10 cellular contexts compared by ENCODE assay signal in the genomic region with DNA sequence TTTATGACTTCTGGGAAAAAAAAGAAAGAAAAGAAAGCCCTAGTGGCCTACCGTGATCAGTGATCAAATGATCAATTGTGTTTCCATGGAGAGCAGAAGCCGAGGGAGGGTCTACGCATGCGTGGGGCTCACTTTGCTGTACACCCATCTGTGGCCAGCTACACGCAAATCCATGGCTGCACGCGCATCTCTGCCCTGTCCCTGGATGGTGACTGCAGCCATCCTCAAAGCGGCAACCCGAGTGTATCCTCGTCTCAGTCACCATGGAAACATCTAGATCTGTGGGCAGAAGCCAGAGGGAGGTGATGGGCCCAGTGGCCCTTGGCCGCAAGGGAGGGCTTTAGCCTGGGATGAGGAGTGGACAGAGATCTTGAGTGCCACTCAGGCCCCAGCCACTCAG. TPM values are rescaled to one million over a fixed set of nuclear protein-coding genes. Genes with fewer than 3 reads are reported as not detected.
A peak's percentile ranks its signal among the peaks of the same experiment; 100 is the strongest.
DNase-seq lines count a peak whose midpoint lies in the region; ATAC-seq, FAIRE-seq and TF ChIP-seq lines count a peak whose summit lies in the region.
"Had no signal": no experiment of that assay in that cellular context is flagged by ENCODE, and none has a peak within 500 bp of the region (broad histone marks: within the 10 kb centered on the region; RNA-seq: fewer than 3 reads in every experiment).

No MANE protein-coding gene starts in this region.

- H3K4me1 ChIP-seq in HUES64 (ENCODE audit: insufficient read depth, low read length) (0 out of 2 replicates have a peak, but pooled peaks cover 3% of the 10 kb centered on the region), A673 (ENCODE audit: insufficient read depth, low read length, poor library complexity, severe bottlenecking) (no peaks in the 10 kb centered on the region)

- 69% methylated on average over 11 of the region's 11 CpGs for WGBS in HUES64

- no peaks in the 10 kb centered on the region for H3K9me3 Mint-ChIP-seq in memory B cell
- H3K9me3 Mint-ChIP-seq: T-helper 1 cell treated with Interleukin-12 subunit alpha and Interleukin-12 subunit beta and Interleukin-4 antibody, amounts not matched to agents 30 μg/mL and 1 μg/mL, for 36 hours had no signal

- H3K36me3 Mint-ChIP-seq in memory B cell = peaks cover 6% of the 10 kb centered on the region

- intact Hi-C loops in A673 (cut with micrococcal nuclease; ENCODE audit: unreplicated experiment) = loop anchor here (10.0 kb wide), 1 partner anchor 675 kb away; no protein-coding TSS in a partner anchor

- TF ChIP-seq CTCF in A673 (conservative IDR thresholded peaks at IDR 0.05; ENCODE audit: low read depth, low read length) = no peak

- no peak for ATAC-seq in memory B cell (ENCODE audit: low read depth)
- ATAC-seq in HG02938 (IDR thresholded peaks at IDR 0.05; ENCODE audit: unreplicated experiment) = no peak

- H3K4me1 Mint-ChIP-seq in memory B cell = peaks cover 19% of the 10 kb centered on the region

- H3K27ac Mint-ChIP-seq in memory B cell = peak overlapping the region; percentile 56

- no peak overlapping the region for H3K27ac ChIP-seq in HUES64 (ENCODE audit: low read depth, low read length)
- no peak overlapping the region for H3K27ac ChIP-seq in A673 (ENCODE audit: low read depth, low read length, poor library complexity, severe bottlenecking)

- H3K27me3 Mint-ChIP-seq in memory B cell = peaks cover 10% of the 10 kb centered on the region

- H3K9me3 ChIP-seq in HUES64 (ENCODE audit: insufficient read depth, low read depth, low read length) (no peaks in the 10 kb centered on the region), A673 (ENCODE audit: low read depth, low read length, poor library complexity, severe bottlenecking) (no peaks in the 10 kb centered on the region)

- DNase-seq in Ammon's horn (ENCODE audit: low spot score) (peak; percentile 63), amygdala (lab: John Stamatoyannopoulos, UW) (peak in 29 of 56 donors; percentile 9 to 61 (median 23)), memory B cell (ENCODE audit: low spot score in 2 of 2) (no peak), GM19239 (ENCODE audit: insufficient read length, low spot score) (no peak), A673 (ENCODE audit: low spot score) (no peak), SW 1271 (lab: John Stamatoyannopoulos, UW) (no peak)

- no peaks in the 10 kb centered on the region for H3K36me3 ChIP-seq in HUES64 (ENCODE audit: insufficient read depth, low read length)
- no peaks in the 10 kb centered on the region for H3K36me3 ChIP-seq in A673 (ENCODE audit: insufficient read depth, low read length, poor library complexity, severe bottlenecking)

- peak overlapping the region; percentile 46 for H3K4me3 Mint-ChIP-seq in memory B cell

- FAIRE-seq in GM19239 (lab: Jason Lieb, UNC) = no peak

- no peak overlapping the region for H3K9ac ChIP-seq in HUES64 (ENCODE audit: low read depth, low read length)

- POLR2A ChIA-PET in A673 (lab: Charles Lee; ENCODE audit: low non-redundant PET) = no interaction called here

- no TSS peak for BruUV-seq in A673 (replicated peaks; lab: Mats Ljungman, UMichigan)

- H3K4me3 ChIP-seq in HUES64 (ENCODE audit: low read length) (peak overlapping the region; percentile 87), A673 (ENCODE audit: low read depth, low read length, poor library complexity, severe bottlenecking) (no peak overlapping the region)

- CTCF ChIA-PET in A673 (lab: Charles Lee) = no interaction called here

- peaks cover 29% of the 10 kb centered on the region for H3K27me3 ChIP-seq in HUES64 (ENCODE audit: insufficient read depth, low read length)
- no peaks in the 10 kb centered on the region for H3K27me3 ChIP-seq in A673 (replicated peaks; ENCODE audit: insufficient read depth, low read depth, low read length, poor library complexity)

RNA-seq across cellular contexts. Expression of a gene that starts 0.8 kb away (rescaled TPM):
- 3.6 TPM for polyA plus RNA-seq in HUES64 (2013, experiment 1 of 2)
- 5.1 TPM for polyA plus RNA-seq in HUES64 (2013, experiment 2 of 2)
- total RNA-seq in A673 (2021) = 1.5 and 1.6 TPM in 2 replicates

RNA-seq across cellular contexts. Expression of a gene that starts 44.4 kb away (rescaled TPM):
- not detected for polyA plus RNA-seq in HUES64 (2013, experiment 1 of 2)
- not detected for polyA plus RNA-seq in HUES64 (2013, experiment 2 of 2)
- total RNA-seq in A673 (2021) = not detected in 2 replicates
- total RNA-seq: posterior vena cava had no signal

Comparison
In these comparisons a context has a peak if more than half of its experiments do, and no peak if none do; other contexts are left out.
1. DNase-seq: peak in Ammon's horn (single experiment) and amygdala (29 of 56); none in memory B cell (0 of 2), GM19239 (single experiment), A673 (single experiment) and SW 1271 (0 of 2).